In genomic region chr21:21052672-21053071, GRCh38 we compare ENCODE assay signal across 18 cellular contexts. TPM values are rescaled to one million over a fixed set of nuclear protein-coding genes. Genes with fewer than 3 reads are reported as not detected.
DNase-seq lines count a peak whose midpoint lies in the region; TF ChIP-seq lines count a peak whose summit lies in the region.
"Had no signal": no experiment of that assay in that cellular context is flagged by ENCODE, and none has a peak within 500 bp of the region (broad histone marks: within the 10 kb centered on the region; RNA-seq: fewer than 3 reads in every experiment).

No MANE protein-coding gene starts in this region.

- H2BK12ac ChIP-seq in neuronal stem cell (ENCODE audit: low read length), result no peak overlapping the region

- H2AFZ ChIP-seq in neuronal stem cell (ENCODE audit: low read length), result no peak overlapping the region

- TF ChIP-seq CTCF in HL-60 (IDR thresholded peaks at IDR 0.05; ENCODE audit: insufficient read depth, low read length), result no peak

- no peak overlapping the region for H2BK15ac ChIP-seq in neuronal stem cell (ENCODE audit: low read length)

- H3K23ac ChIP-seq in neuronal stem cell (ENCODE audit: low read depth, low read length, poor library complexity), result no peak overlapping the region

- H3K27ac ChIP-seq in HL-60 (replicated peaks), result peak overlapping the region; percentile 88
- no peak overlapping the region for H3K27ac ChIP-seq in neuronal stem cell (replicated peaks; ENCODE audit: low read length)
- H3K27ac ChIP-seq: 22Rv1 had no signal

- no peak overlapping the region for H4K91ac ChIP-seq in neuronal stem cell (ENCODE audit: low read depth, low read length, poor library complexity)

- no peak overlapping the region for H2AK5ac ChIP-seq in neuronal stem cell (ENCODE audit: low read depth, low read length)

- H3K79me1 ChIP-seq in neuronal stem cell (ENCODE audit: low read depth, low read length), result no peaks in the 10 kb centered on the region

- DNase-seq in NOMO-1 treated with DMSO at 0.1 percent for 48 hours (lab: John Stamatoyannopoulos, UW; ENCODE audit: unreplicated experiment) (peak; percentile 12), NOMO-1 treated with dmso at 0.1 percent for 144 hours (lab: John Stamatoyannopoulos, UW; ENCODE audit: unreplicated experiment) (no peak), HL-60 (ENCODE audit: low read depth in 1 of 2, low spot score in 1 of 2) (no peak), NCI-H69 (lab: John Stamatoyannopoulos, UW) (peak; percentile 55), NCI-H2029 (lab: John Stamatoyannopoulos, UW) (no peak), neuronal stem cell (ENCODE audit: low spot score) (no peak)
- DNase-seq in activated CD4-positive, CD25-positive, alpha-beta regulatory T cell treated with anti-CD3 and anti-CD28 coated beads, Interleukin-2, amount 50 U/mL, for 72 hours, result no peak
- DNase-seq: C1 segment of cervical spinal cord; Calu3; CD4-positive, alpha-beta memory T cell; COR-L47; DMS53; DMS79 treated with DMSO at 0.1 percent for 48 hours; GF-D8; GOT3; HFFc6 had no signal

- no peak overlapping the region for H4K8ac ChIP-seq in neuronal stem cell (ENCODE audit: low read depth, low read length)

- no peak overlapping the region for H3K9ac ChIP-seq in neuronal stem cell (ENCODE audit: low read depth, low read length, poor library complexity)

- H3K36me3 ChIP-seq in neuronal stem cell (replicated peaks in 1 of 2; ENCODE audit: control insufficient read depth in 2 of 2, insufficient read depth in 2 of 2, low read length in 2 of 2), result no peaks in the 10 kb centered on the region
- H3K36me3 ChIP-seq: HAP-1 had no signal

- WGBS in neuronal stem cell (ENCODE audit: extremely low coverage in 2 of 2, insufficient read length in 2 of 2, insufficient replicate concordance in 1 of 2), 2 donors, result no CpG with 5 or more reads among the region's 2 CpGs

- H2BK5ac ChIP-seq in neuronal stem cell (ENCODE audit: low read length), result no peak overlapping the region

- no peak overlapping the region for H3K14ac ChIP-seq in neuronal stem cell (ENCODE audit: low read length)

- H3K9me3 ChIP-seq in neuronal stem cell (replicated peaks in 1 of 2; ENCODE audit: control insufficient read depth in 2 of 2, insufficient read depth in 1 of 2, low read depth in 1 of 2, low read length in 2 of 2), result no peaks in the 10 kb centered on the region
- H3K9me3 ChIP-seq: HAP-1 had no signal

- H3K27me3 ChIP-seq in HL-60 (ENCODE audit: insufficient read depth, poor library complexity, severe bottlenecking) (no peaks in the 10 kb centered on the region), neuronal stem cell (ENCODE audit: control insufficient read depth in 3 of 3, insufficient read depth in 3 of 3, low read depth in 1 of 3, low read length in 3 of 3) (no peaks in the 10 kb centered on the region)

- no peaks in the 10 kb centered on the region for H3K4me1 ChIP-seq in neuronal stem cell (ENCODE audit: control insufficient read depth in 2 of 2, insufficient read depth in 1 of 2, low read depth in 1 of 2, low read length in 2 of 2)
- H3K4me1 ChIP-seq: HAP-1 had no signal

- H3K18ac ChIP-seq in neuronal stem cell (ENCODE audit: low read length), result no peak overlapping the region

- no peak overlapping the region for H3K4ac ChIP-seq in neuronal stem cell (ENCODE audit: low read length)

- no peak overlapping the region for H3K4me2 ChIP-seq in neuronal stem cell (ENCODE audit: insufficient read depth, low read length, poor library complexity, severe bottlenecking)

- H2BK120ac ChIP-seq in neuronal stem cell (ENCODE audit: low read depth, low read length), result no peak overlapping the region

- H3K4me3 ChIP-seq in HL-60 (replicated peaks; ENCODE audit: insufficient read depth, low read length) (no peak overlapping the region), neuronal stem cell (ENCODE audit: low read length in 2 of 2) (no peak overlapping the region)
- H3K4me3 ChIP-seq: HAP-1 had no signal

RNA-seq across cellular contexts. Expression of gene NCAM2, which starts 54.5 kb away (rescaled TPM):
- polyA plus RNA-seq in neuronal stem cell (2013, experiment 1 of 2), result 0.67 TPM
- 0.51 TPM for polyA plus RNA-seq in neuronal stem cell (2013, experiment 2 of 2)
- polyA plus RNA-seq: CD4-positive, alpha-beta memory T cell had no signal

Comparison
In these comparisons a context has a peak if more than half of its experiments do, and no peak if none do; other contexts are left out.
1. DNase-seq: peak in NOMO-1 treated with DMSO at 0.1 percent for 48 hours (single experiment) and NCI-H69 (single experiment); none in NOMO-1 treated with dmso at 0.1 percent for 144 hours (single experiment), HL-60 (0 of 2), NCI-H2029 (single experiment), neuronal stem cell (single experiment) and activated CD4-positive, CD25-positive, alpha-beta regulatory T cell treated with anti-CD3 and anti-CD28 coated beads, Interleukin-2, amount 50 U/mL, for 72 hours (single experiment).